Comparison of ENCODE assay signal across 17 cellular contexts in genomic region chr14:80930095-80930494, GRCh38. TPM values are rescaled to one million over a fixed set of nuclear protein-coding genes. Genes with fewer than 3 reads are reported as not detected.
DNase-seq lines count a peak whose midpoint lies in the region; ATAC-seq and TF ChIP-seq lines count a peak whose summit lies in the region.
"Had no signal": no experiment of that assay in that cellular context is flagged by ENCODE, and none has a peak within 500 bp of the region (broad histone marks: within the 10 kb centered on the region; RNA-seq: fewer than 3 reads in every experiment).

No MANE protein-coding gene starts in this region.

- no peak overlapping the region for H3K9ac ChIP-seq in mesendoderm (ENCODE audit: low read length)
- H3K9ac ChIP-seq: GM23248 had no signal

- H3K23ac ChIP-seq in mesendoderm (ENCODE audit: low read length): no peak overlapping the region

- no peak overlapping the region for H4K8ac ChIP-seq in mesendoderm (ENCODE audit: low read depth, low read length)

- peak overlapping the region; percentile 90 for H3K27ac Mint-ChIP-seq in activated CD4-positive, alpha-beta T cell treated with anti-CD3 and anti-CD28 coated beads, Interleukin-2, amount 10 ng/mL, durations not matched to agents 7 days and 5 days
- peak overlapping the region; percentile 82 for H3K27ac Mint-ChIP-seq in activated CD4-positive, alpha-beta memory T cell treated with anti-CD3 and anti-CD28 coated beads for 36 hours

- intact Hi-C loops in activated CD4-positive, alpha-beta memory T cell treated with anti-CD3 and anti-CD28 coated beads for 36 hours (cut with micrococcal nuclease): no loop called here

- H3K79me1 ChIP-seq in mesendoderm (ENCODE audit: low read length): peaks cover 14% of the 10 kb centered on the region

- no peak overlapping the region for H2BK120ac ChIP-seq in mesendoderm (ENCODE audit: low read depth, low read length)

- H2AK5ac ChIP-seq in mesendoderm (ENCODE audit: low read length): no peak overlapping the region

- H3K9me3 Mint-ChIP-seq in activated CD4-positive, alpha-beta T cell treated with anti-CD3 and anti-CD28 coated beads, Interleukin-2, amount 10 ng/mL, durations not matched to agents 7 days and 5 days: peaks cover 22% of the 10 kb centered on the region
- H3K9me3 Mint-ChIP-seq in activated CD4-positive, alpha-beta memory T cell treated with anti-CD3 and anti-CD28 coated beads for 36 hours: peaks cover 9% of the 10 kb centered on the region

- H3K79me2 ChIP-seq in mesendoderm (ENCODE audit: control insufficient read depth, insufficient read depth, low read length): peaks cover 3% of the 10 kb centered on the region

- TF ChIP-seq CTCF in neutrophil (IDR thresholded peaks at IDR 0.05): no peak

- H3K27ac ChIP-seq in neutrophil (peak overlapping the region; percentile 77), mesendoderm (ENCODE audit: low read depth, low read length) (no peak overlapping the region)
- H3K27ac ChIP-seq: dorsolateral prefrontal cortex, upper lobe of right lung had no signal

- CTCF ChIA-PET in activated CD4-positive, alpha-beta T cell treated with anti-CD3 and anti-CD28 coated beads, Interleukin-2, amount 10 ng/mL, durations not matched to agents 7 days and 5 days (lab: Charles Lee): interaction anchor here (0.6 to 1.7 kb wide), 5 partner anchors 8 to 57 kb away, joined by 3 to 7 read pairs (median 3); partner anchors contain the start of gene CEP128
- CTCF ChIA-PET in activated CD4-positive, alpha-beta memory T cell treated with anti-CD3 and anti-CD28 coated beads for 36 hours (lab: Charles Lee): interaction anchor here (0.5 to 1.8 kb wide), 4 partner anchors 57 to 245 kb away, joined by 3 to 6 read pairs (median 4); no protein-coding TSS in a partner anchor

- H3K36me3 Mint-ChIP-seq in activated CD4-positive, alpha-beta T cell treated with anti-CD3 and anti-CD28 coated beads, Interleukin-2, amount 10 ng/mL, durations not matched to agents 7 days and 5 days (ENCODE audit: low read depth): peaks cover 67% of the 10 kb centered on the region
- peaks cover 27% of the 10 kb centered on the region for H3K36me3 Mint-ChIP-seq in activated CD4-positive, alpha-beta memory T cell treated with anti-CD3 and anti-CD28 coated beads for 36 hours

- H3K27me3 Mint-ChIP-seq in activated CD4-positive, alpha-beta T cell treated with anti-CD3 and anti-CD28 coated beads, Interleukin-2, amount 10 ng/mL, durations not matched to agents 7 days and 5 days: no peaks in the 10 kb centered on the region
- no peaks in the 10 kb centered on the region for H3K27me3 Mint-ChIP-seq in activated CD4-positive, alpha-beta memory T cell treated with anti-CD3 and anti-CD28 coated beads for 36 hours

- H3K4ac ChIP-seq in mesendoderm (ENCODE audit: low read depth, low read length): no peak overlapping the region

- no peak overlapping the region for H3K4me2 ChIP-seq in mesendoderm (ENCODE audit: low read length)

- no peak overlapping the region for H2BK15ac ChIP-seq in mesendoderm (replicated peaks; ENCODE audit: low read depth)

- DNase-seq in activated CD4-positive, alpha-beta T cell treated with anti-CD3 and anti-CD28 coated beads, Interleukin-2, amount 10 ng/mL, durations not matched to agents 7 days and 5 days: no peak
- DNase-seq in activated CD4-positive, alpha-beta T cell treated with anti-CD3 and anti-CD28 coated beads, Interleukin-2, amount 50 U/mL, for 1 hour: no peak
- no peak for DNase-seq in activated CD4-positive, alpha-beta memory T cell treated with anti-CD3 and anti-CD28 coated beads for 36 hours
- no peak for DNase-seq in NCI-H2107 (lab: John Stamatoyannopoulos, UW)
- DNase-seq in mesendoderm: no peak
- DNase-seq in activated CD4-positive, CD25-positive, alpha-beta regulatory T cell (lab: John Stamatoyannopoulos, UW): no peak
- DNase-seq: aorta; dorsolateral prefrontal cortex; mesenchymal stem cell; stimulated activated CD4-positive, alpha-beta T cell treated with anti-CD3 and anti-CD28 coated beads, Interleukin-15, amount 100 ng/mL, for 24 hours; upper lobe of right lung had no signal

- H3K18ac ChIP-seq in mesendoderm (ENCODE audit: low read length): no peak overlapping the region

- POLR2A ChIA-PET in activated CD4-positive, alpha-beta T cell treated with anti-CD3 and anti-CD28 coated beads, Interleukin-2, amount 10 ng/mL, durations not matched to agents 7 days and 5 days (lab: Charles Lee): interaction anchor here (0.7 kb wide), 1 partner anchor 27 kb away, joined by 3 read pairs; no protein-coding TSS in a partner anchor
- POLR2A ChIA-PET in activated CD4-positive, alpha-beta memory T cell treated with anti-CD3 and anti-CD28 coated beads for 36 hours (lab: Charles Lee): interaction anchor here (2.6 kb wide), 1 partner anchor 11 kb away, joined by 29 read pairs; the partner anchor contains the start of gene CEP128

- H3K9me3 ChIP-seq in neutrophil: no peaks in the 10 kb centered on the region
- H3K9me3 ChIP-seq: upper lobe of right lung had no signal

- no peak overlapping the region for H4K5ac ChIP-seq in mesendoderm (ENCODE audit: low read length)

- H3K36me3 ChIP-seq in neutrophil (no peaks in the 10 kb centered on the region), mesendoderm (ENCODE audit: control insufficient read depth, insufficient read depth, low read length) (no peaks in the 10 kb centered on the region)
- H3K36me3 ChIP-seq: upper lobe of right lung had no signal

- no peak overlapping the region for H3K4me3 Mint-ChIP-seq in activated CD4-positive, alpha-beta T cell treated with anti-CD3 and anti-CD28 coated beads, Interleukin-2, amount 10 ng/mL, durations not matched to agents 7 days and 5 days
- peak overlapping the region; percentile 54 for H3K4me3 Mint-ChIP-seq in activated CD4-positive, alpha-beta memory T cell treated with anti-CD3 and anti-CD28 coated beads for 36 hours

- peaks cover 80% of the 10 kb centered on the region for H3K4me1 Mint-ChIP-seq in activated CD4-positive, alpha-beta T cell treated with anti-CD3 and anti-CD28 coated beads, Interleukin-2, amount 10 ng/mL, durations not matched to agents 7 days and 5 days
- H3K4me1 Mint-ChIP-seq in activated CD4-positive, alpha-beta memory T cell treated with anti-CD3 and anti-CD28 coated beads for 36 hours (ENCODE audit: low read depth): peaks cover 40% of the 10 kb centered on the region

- no peak overlapping the region for H2BK5ac ChIP-seq in mesendoderm (ENCODE audit: low read length)

- H3K27me3 ChIP-seq in neutrophil: no peaks in the 10 kb centered on the region
- no peaks in the 10 kb centered on the region for H3K27me3 ChIP-seq in mesendoderm (ENCODE audit: insufficient read depth, low read length, poor library complexity)
- H3K27me3 ChIP-seq: dorsolateral prefrontal cortex, upper lobe of right lung had no signal

- no peak overlapping the region for H3K56ac ChIP-seq in mesendoderm (ENCODE audit: low read length)

- peak; percentile 23 for ATAC-seq in HG02798 (IDR thresholded peaks at IDR 0.05; ENCODE audit: poor library complexity, unreplicated experiment)

- H3K4me3 ChIP-seq in neutrophil (ENCODE audit: low read depth in 1 of 2, low read length in 1 of 2): no peak overlapping the region
- no peak overlapping the region for H3K4me3 ChIP-seq in mesendoderm (ENCODE audit: low read length)
- H3K4me3 ChIP-seq: dorsolateral prefrontal cortex, GM23248, upper lobe of right lung had no signal

- no CpG with 5 or more reads among the region's 5 CpGs for WGBS in mesendoderm (ENCODE audit: extremely low coverage, insufficient coverage, low lambda C conversion rate)

- H3K4me1 ChIP-seq in neutrophil (ENCODE audit: control insufficient read depth in 1 of 2, insufficient read depth in 1 of 2, low read depth in 1 of 2, low read length in 1 of 2) (peaks cover 59 to 64% of the 10 kb centered on the region in 2 experiments), mesendoderm (ENCODE audit: control insufficient read depth, low read depth, low read length) (no peaks in the 10 kb centered on the region)
- H3K4me1 ChIP-seq: upper lobe of right lung had no signal

RNA-seq across cellular contexts. Expression of gene CEP128, which starts 11.4 kb away (rescaled TPM):
- total RNA-seq in activated CD4-positive, alpha-beta T cell treated with anti-CD3 and anti-CD28 coated beads, Interleukin-2, amount 10 ng/mL, durations not matched to agents 7 days and 5 days: 10 to 100 TPM; 27.4 to 35.8 TPM
- 10 to 100 TPM; 19.4 to 22.8 TPM for total RNA-seq in activated CD4-positive, alpha-beta memory T cell treated with anti-CD3 and anti-CD28 coated beads for 36 hours
- polyA plus RNA-seq in mesendoderm (2013, experiment 1 of 2): 5.2 TPM
- 5.5 TPM for polyA plus RNA-seq in mesendoderm (2013, experiment 2 of 2)

RNA-seq across cellular contexts. Expression of gene TSHR, which starts 25.3 kb away (rescaled TPM):
- 1 to 10 TPM in 1 of 2 experiments, under 1 TPM in 1; 0.82 to 1.0 TPM for total RNA-seq in activated CD4-positive, alpha-beta T cell treated with anti-CD3 and anti-CD28 coated beads, Interleukin-2, amount 10 ng/mL, durations not matched to agents 7 days and 5 days
- not detected for total RNA-seq in activated CD4-positive, alpha-beta memory T cell treated with anti-CD3 and anti-CD28 coated beads for 36 hours
- not detected for polyA plus RNA-seq in mesendoderm (2013, experiment 1 of 2)
- polyA plus RNA-seq in mesendoderm (2013, experiment 2 of 2): not detected
- total RNA-seq: activated CD8-positive, alpha-beta memory T cell treated with anti-CD3 and anti-CD28 coated beads for 36 hours; fibroblast of villous mesenchyme; GM23248; PC-3; upper lobe of right lung had no signal
- polyA plus RNA-seq: GM23248 had no signal
